Comparison of ENCODE assay signal across 32 cellular contexts in genomic region chr13:22271963-22272362, GRCh38.
"Had no signal": no experiment of that assay in that cellular context is flagged by ENCODE, and none has a peak within 500 bp of the region (broad histone marks: within the 10 kb centered on the region; RNA-seq: fewer than 3 reads in every experiment).

No MANE protein-coding gene starts in this region.

- H3K36me3 Mint-ChIP-seq: T-cell had no signal

- H3K27ac Mint-ChIP-seq: activated B cell treated with CpG ODN at 0.5 μM for 24 hours; activated CD8-positive, alpha-beta T cell treated with anti-CD3 and anti-CD28 coated beads for 36 hours; activated naive CD8-positive, alpha-beta T cell; activated T-helper 17 cell treated with anti-CD3 and anti-CD28 coated beads, Interleukin-2, amount 50 U/mL, for 72 hours; dendritic cell treated with granulocyte-macrophage colony-stimulating factor and Interleukin-4, amounts not matched to agents 40 ng/mL and 50 ng/mL, for 4 days; endodermal cell; T-cell; T-helper 1 cell treated with Interleukin-12 subunit alpha and Interleukin-12 subunit beta and Interleukin-4 antibody, amounts not matched to agents 30 μg/mL and 1 μg/mL, for 36 hours; T-helper 2 cell treated with Interferon-gamma antibody and Interleukin-4, amounts not matched to agents 5 μg/mL and 100 μg/mL, for 36 hours had no signal

- H3K27me3 ChIP-seq: brain microvascular endothelial cell, foreskin keratinocyte, gastrocnemius medialis had no signal

- H3K4me1 ChIP-seq: foreskin keratinocyte, gastrocnemius medialis had no signal

- H3K9me3 Mint-ChIP-seq: activated CD8-positive, alpha-beta T cell treated with anti-CD3 and anti-CD28 coated beads for 36 hours; activated T-cell treated with anti-CD3 and anti-CD28 coated beads, Interleukin-2, amount 50 U/mL, for 4 hours; activated T-helper 17 cell treated with anti-CD3 and anti-CD28 coated beads, Interleukin-2, amount 50 U/mL, for 72 hours; central memory CD8-positive, alpha-beta T cell; dendritic cell treated with granulocyte-macrophage colony-stimulating factor and Interleukin-4, amounts not matched to agents 40 ng/mL and 50 ng/mL, for 4 days; endodermal cell; T-cell; T-helper 1 cell treated with Interleukin-12 subunit alpha and Interleukin-12 subunit beta and Interleukin-4 antibody, amounts not matched to agents 30 μg/mL and 1 μg/mL, for 36 hours; T-helper 2 cell treated with Interferon-gamma antibody and Interleukin-4, amounts not matched to agents 5 μg/mL and 100 μg/mL, for 36 hours had no signal

- H3K4me3 Mint-ChIP-seq: activated B cell treated with CpG ODN at 0.5 μM for 24 hours; activated CD8-positive, alpha-beta T cell treated with anti-CD3 and anti-CD28 coated beads for 36 hours; activated naive CD8-positive, alpha-beta T cell; activated T-cell treated with anti-CD3 and anti-CD28 coated beads, Interleukin-2, amount 50 U/mL, for 4 hours; activated T-helper 17 cell treated with anti-CD3 and anti-CD28 coated beads, Interleukin-2, amount 50 U/mL, for 72 hours; central memory CD8-positive, alpha-beta T cell; dendritic cell treated with granulocyte-macrophage colony-stimulating factor and Interleukin-4, amounts not matched to agents 40 ng/mL and 50 ng/mL, for 4 days; endodermal cell; T-cell; T-helper 1 cell treated with Interleukin-12 subunit alpha and Interleukin-12 subunit beta and Interleukin-4 antibody, amounts not matched to agents 30 μg/mL and 1 μg/mL, for 36 hours; T-helper 2 cell treated with Interferon-gamma antibody and Interleukin-4, amounts not matched to agents 5 μg/mL and 100 μg/mL, for 36 hours had no signal

- H3K9me3 ChIP-seq: gastrocnemius medialis had no signal

- H3K27ac ChIP-seq: brain microvascular endothelial cell, coronary artery, dorsolateral prefrontal cortex, foreskin keratinocyte, gastrocnemius medialis, WERI-Rb-1 had no signal

- H3K36me3 ChIP-seq: brain microvascular endothelial cell, gastrocnemius medialis, WERI-Rb-1 had no signal

- ATAC-seq: activated CD4-positive, CD25-positive, alpha-beta regulatory T cell treated with anti-CD3 and anti-CD28 coated beads, Interleukin-2, amount 50 U/mL, for 24 hours; activated CD8-positive, alpha-beta T cell treated with anti-CD3 and anti-CD28 coated beads for 36 hours; activated T-cell treated with anti-CD3 and anti-CD28 coated beads, Interleukin-2, amount 50 U/mL, for 4 hours; activated T-helper 17 cell treated with anti-CD3 and anti-CD28 coated beads, Interleukin-2, amount 50 U/mL, for 72 hours; esophagus mucosa; foreskin keratinocyte; gastrocnemius medialis; T-cell had no signal

- DNase-seq: activated B cell treated with CpG ODN at 0.5 μM for 24 hours; activated CD4-positive, alpha-beta T cell treated with anti-CD3 and anti-CD28 coated beads for 48 hours; activated CD4-positive, alpha-beta T cell treated with anti-CD3 and anti-CD28 coated beads, Interleukin-2, amount 50 U/mL, for 1 hour; activated CD4-positive, alpha-beta T cell treated with anti-CD3 and anti-CD28 coated beads, Interleukin-2, amount 50 U/mL, for 48 hours; activated CD8-positive, alpha-beta memory T cell treated with anti-CD3 and anti-CD28 coated beads for 24 hours; activated CD8-positive, alpha-beta T cell treated with anti-CD3 and anti-CD28 coated beads for 36 hours; activated effector memory CD4-positive, alpha-beta T cell treated with Interleukin-2 at 50 U/mL for 16 hours; activated gamma-delta T cell treated with Interleukin-2 at 50 U/mL for 16 hours; activated naive CD4-positive, alpha-beta T cell treated with anti-CD3 and anti-CD28 coated beads, Interleukin-2, amount 50 U/mL, for 16 hours; activated naive CD4-positive, alpha-beta T cell treated with Interleukin-2 at 50 U/mL for 16 hours; activated T-cell treated with anti-CD3 and anti-CD28 coated beads, Interleukin-2, amount 50 U/mL, for 4 hours; amniotic stem cell; anterior cingulate cortex; brain microvascular endothelial cell; dorsolateral prefrontal cortex; effector memory CD4-positive, alpha-beta T cell; endodermal cell; foreskin keratinocyte; gastrocnemius medialis; glutamatergic neuron; T-cell; T1000; WERI-Rb-1 had no signal

- H3K4me3 ChIP-seq: coronary artery, dorsolateral prefrontal cortex, gastrocnemius medialis had no signal

- H3K27me3 Mint-ChIP-seq: activated B cell treated with CpG ODN at 0.5 μM for 24 hours; activated CD8-positive, alpha-beta T cell treated with anti-CD3 and anti-CD28 coated beads for 36 hours; activated naive CD8-positive, alpha-beta T cell; activated T-helper 17 cell treated with anti-CD3 and anti-CD28 coated beads, Interleukin-2, amount 50 U/mL, for 72 hours; central memory CD8-positive, alpha-beta T cell; dendritic cell treated with granulocyte-macrophage colony-stimulating factor and Interleukin-4, amounts not matched to agents 40 ng/mL and 50 ng/mL, for 4 days; T-cell had no signal

- H3K4me1 Mint-ChIP-seq: activated B cell treated with CpG ODN at 0.5 μM for 24 hours; central memory CD8-positive, alpha-beta T cell; endodermal cell had no signal
